ENCODE assay signal across 2 cellular contexts in the genomic region with DNA sequence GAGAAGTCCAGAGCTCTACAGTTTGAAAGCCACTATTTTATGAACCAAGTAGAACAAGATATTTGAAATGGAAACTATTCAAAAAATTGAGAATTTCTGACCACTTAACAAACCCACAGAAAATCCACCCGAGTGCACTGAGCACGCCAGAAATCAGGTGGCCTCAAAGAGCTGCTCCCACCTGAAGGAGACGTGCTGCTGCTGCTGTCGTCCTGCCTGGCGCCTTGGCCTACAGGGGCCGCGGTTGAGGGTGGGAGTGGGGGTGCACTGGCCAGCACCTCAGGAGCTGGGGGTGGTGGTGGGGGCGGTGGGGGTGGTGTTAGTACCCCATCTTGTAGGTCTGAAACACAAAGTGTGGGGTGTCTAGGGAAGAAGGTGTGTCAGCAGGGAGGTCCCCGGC. TPM values are rescaled to one million over a fixed set of nuclear protein-coding genes. Genes with fewer than 3 reads are reported as not detected.
"Had no signal": no experiment of that assay in that cellular context is flagged by ENCODE, and none has a peak within 500 bp of the region (broad histone marks: within the 10 kb centered on the region; RNA-seq: fewer than 3 reads in every experiment).

No MANE protein-coding gene starts in this region.

RNA-seq across cellular contexts. Expression of a gene that starts 50.0 kb away (rescaled TPM):
- total RNA-seq: bronchial epithelial cell, chondrocyte had no signal
